Comparison of ENCODE assay signal across 8 cellular contexts in the genomic region with DNA sequence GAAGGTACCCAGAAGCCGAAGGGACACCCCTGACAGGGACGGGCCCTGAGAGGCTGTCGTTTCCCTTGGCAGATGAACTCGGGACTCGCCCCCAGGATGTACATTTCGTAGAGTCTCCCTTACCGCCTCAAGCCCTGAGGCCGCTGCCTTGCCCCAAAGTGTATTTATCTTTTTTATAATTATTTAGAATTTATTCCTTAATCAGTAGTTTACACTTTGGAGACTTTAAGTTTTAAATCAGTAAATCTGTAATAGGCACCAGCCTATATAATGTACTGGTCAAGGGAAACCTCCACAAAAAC. TPM values are rescaled to one million over a fixed set of nuclear protein-coding genes. Genes with fewer than 3 reads are reported as not detected.
A peak's percentile ranks its signal among the peaks of the same experiment; 100 is the strongest.
DNase-seq lines count a peak whose midpoint lies in the region; ATAC-seq, FAIRE-seq and TF ChIP-seq lines count a peak whose summit lies in the region.

No MANE protein-coding gene starts in this region.

- ATAC-seq in GM21360 (IDR thresholded peaks at IDR 0.05; ENCODE audit: unreplicated experiment) (peak; percentile 39), HG03520 (IDR thresholded peaks at IDR 0.05; ENCODE audit: unreplicated experiment) (peak; percentile 31), thoracic aorta (ENCODE audit: insufficient number of reproducible peaks, low FRiP score, low read depth) (no peak)

- no peak for TF ChIP-seq CTCF in Caco-2 (IDR thresholded peaks at IDR 0.05; ENCODE audit: insufficient read depth in 1 of 2, low read depth in 1 of 2, low read length in 1 of 2, severe bottlenecking in 1 of 2, unreplicated experiment in 1 of 2)
- no peak for TF ChIP-seq CTCF in kidney (IDR thresholded peaks at IDR 0.05; ENCODE audit: borderline replicate concordance, extremely low read depth, insufficient read depth)
- no peak for TF ChIP-seq CTCF in thoracic aorta (IDR thresholded peaks at IDR 0.05)

- H3K27me3 ChIP-seq in Caco-2 (replicated peaks; ENCODE audit: control insufficient read depth, insufficient read depth, low read length) (no peaks in the 10 kb centered on the region), thoracic aorta (replicated peaks; ENCODE audit: insufficient read depth) (no peaks in the 10 kb centered on the region)

- H3K27me3 Mint-ChIP-seq in Caco-2 (ENCODE audit: insufficient read depth, unreplicated experiment): no peaks in the 10 kb centered on the region
- H3K27me3 Mint-ChIP-seq in activated naive CD8-positive, alpha-beta T cell: no peaks in the 10 kb centered on the region

- peak overlapping the region; percentile 86 for H3K4me3 Mint-ChIP-seq in Caco-2 (ENCODE audit: unreplicated experiment)
- peak overlapping the region; percentile 89 for H3K4me3 Mint-ChIP-seq in activated naive CD8-positive, alpha-beta T cell

- peak overlapping the region; percentile 57 to 92 for H3K9ac ChIP-seq in kidney (ENCODE audit: low read length in 2 of 2)

- DNase-seq in Caco-2: no peak
- no peak for DNase-seq in kidney
- DNase-seq in thoracic aorta (ENCODE audit: low spot score): no peak
- DNase-seq in NCI-H1092 treated with DMSO at 0.1 percent for 48 hours (lab: John Stamatoyannopoulos, UW): no peak
- no peak for DNase-seq in mucosa of gallbladder (ENCODE audit: low spot score)

- H3K4me1 Mint-ChIP-seq in Caco-2 (ENCODE audit: low read depth, unreplicated experiment): peaks cover 20% of the 10 kb centered on the region
- peaks cover 59% of the 10 kb centered on the region for H3K4me1 Mint-ChIP-seq in activated naive CD8-positive, alpha-beta T cell (ENCODE audit: low read depth)

- H3K27ac Mint-ChIP-seq in Caco-2 (ENCODE audit: unreplicated experiment): peak overlapping the region; percentile 65
- H3K27ac Mint-ChIP-seq in activated naive CD8-positive, alpha-beta T cell: peak overlapping the region; percentile 91

- H3K9me3 Mint-ChIP-seq in Caco-2 (ENCODE audit: unreplicated experiment): no peaks in the 10 kb centered on the region
- H3K9me3 Mint-ChIP-seq in activated naive CD8-positive, alpha-beta T cell (ENCODE audit: low read depth): no peaks in the 10 kb centered on the region

- H3K27ac ChIP-seq in kidney (ENCODE audit: low read depth in 2 of 2, low read length in 2 of 2) (peak overlapping the region; percentile 87 to 92), thoracic aorta (peak overlapping the region; percentile 87 to 89)

- H3K36me3 Mint-ChIP-seq in Caco-2 (ENCODE audit: insufficient read depth, unreplicated experiment): peaks cover 23% of the 10 kb centered on the region
- peaks cover 6% of the 10 kb centered on the region for H3K36me3 Mint-ChIP-seq in activated naive CD8-positive, alpha-beta T cell

- no peaks in the 10 kb centered on the region for H3K36me3 ChIP-seq in Caco-2 (ENCODE audit: control insufficient read depth, insufficient read depth, low read length)
- H3K36me3 ChIP-seq in kidney (ENCODE audit: control insufficient read depth in 1 of 2, insufficient read depth in 2 of 2, low read length in 2 of 2): no peaks in the 10 kb centered on the region
- H3K36me3 ChIP-seq in thoracic aorta: no peaks in the 10 kb centered on the region

- no peaks in the 10 kb centered on the region for H3K9me3 ChIP-seq in Caco-2
- no peaks in the 10 kb centered on the region for H3K9me3 ChIP-seq in kidney (ENCODE audit: control insufficient read depth in 1 of 2, low read length in 2 of 2)
- no peaks in the 10 kb centered on the region for H3K9me3 ChIP-seq in thoracic aorta

- H3K4me1 ChIP-seq in Caco-2 (peaks cover 27% of the 10 kb centered on the region), kidney (ENCODE audit: control insufficient read depth in 1 of 2, insufficient read depth in 1 of 2, low read depth in 1 of 2, low read length in 2 of 2) (peaks cover 3 to 5% of the 10 kb centered on the region in 2 donors), thoracic aorta (ENCODE audit: control insufficient read depth in 1 of 2, low read depth in 2 of 2) (peaks cover 17 to 18% of the 10 kb centered on the region in 2 donors)

- H3K4me3 ChIP-seq in Caco-2 (ENCODE audit: low read depth, low read length) (peak overlapping the region; percentile 66), kidney (ENCODE audit: low read length in 2 of 2) (peak overlapping the region; percentile 90 to 91), thoracic aorta (peak overlapping the region; percentile 76)

- CTCF ChIA-PET in Caco-2 (lab: Charles Lee): no interaction called here

- POLR2A ChIA-PET in Caco-2 (lab: Charles Lee): no interaction called here

- BruUV-seq in Caco-2 (replicated peaks; lab: Mats Ljungman, UMichigan): no TSS peak

- FAIRE-seq in kidney (lab: Jason Lieb, UNC): no peak

- intact Hi-C loops in Caco-2 (cut with micrococcal nuclease; ENCODE audit: unreplicated experiment): loop anchor here (2.0 to 5.0 kb wide), 3 partner anchors 141 to 290 kb away; a partner anchor contains a TSS
- intact Hi-C loops in kidney (cut with DNase I): no loop called here

RNA-seq across cellular contexts. Expression of a gene that starts 0.7 kb away (rescaled TPM):
- total RNA-seq in Caco-2 (2022) (33.1 and 35.4 TPM in 2 replicates), kidney (26.5 TPM), thoracic aorta (10 to 100 TPM; 13.3 to 23.3 TPM), mucosa of gallbladder (14.4 TPM)
- 7.2 TPM for polyA plus RNA-seq in kidney (ENCODE audit: insufficient read depth, low read depth, low replicate concordance)
